In genomic region chrX:14504960-14505538, GRCh38 we compare ENCODE assay signal across 20 cellular contexts. TPM values are rescaled to one million over a fixed set of nuclear protein-coding genes. Genes with fewer than 3 reads are reported as not detected.
DNase-seq lines count a peak whose midpoint lies in the region; ATAC-seq and TF ChIP-seq lines count a peak whose summit lies in the region.
"Had no signal": no experiment of that assay in that cellular context is flagged by ENCODE, and none has a peak within 500 bp of the region (broad histone marks: within the 10 kb centered on the region; RNA-seq: fewer than 3 reads in every experiment).

No MANE protein-coding gene starts in this region.

- no peak for TF ChIP-seq CTCF in hepatocyte (IDR thresholded peaks at IDR 0.05; ENCODE audit: poor library complexity)
- TF ChIP-seq CTCF in sigmoid colon (IDR thresholded peaks at IDR 0.05) = no peak
- no peak for TF ChIP-seq CTCF in endodermal cell (conservative IDR thresholded peaks at IDR 0.05)

- H3K27me3 Mint-ChIP-seq in activated CD4-positive, alpha-beta T cell treated with anti-CD3 and anti-CD28 coated beads for 36 hours = peaks cover 3% of the 10 kb centered on the region
- peaks cover 1% of the 10 kb centered on the region for H3K27me3 Mint-ChIP-seq in activated CD4-positive, alpha-beta T cell treated with anti-CD3 and anti-CD28 coated beads, Interleukin-2, amount 10 ng/mL, durations not matched to agents 24 days and 14 days
- H3K27me3 Mint-ChIP-seq in endodermal cell (ENCODE audit: insufficient read depth) = no peaks in the 10 kb centered on the region

- no peaks in the 10 kb centered on the region for H3K79me2 ChIP-seq in hepatocyte

- H3K4me3 ChIP-seq in hepatocyte = no peak overlapping the region
- no peak overlapping the region for H3K4me3 ChIP-seq in sigmoid colon
- no peak overlapping the region for H3K4me3 ChIP-seq in endodermal cell (ENCODE audit: low read length)

- no peak for TF ChIP-seq EP300 in sigmoid colon (IDR thresholded peaks at IDR 0.05)

- 81% methylated on average over 1 of the region's 1 CpG for WGBS in hepatocyte (ENCODE audit: low lambda C conversion rate, missing lambda C conversion rate)
- WGBS in sigmoid colon, 2 donors = 64 to 81% methylated on average over 1 of the region's 1 CpG
- 90 to 100% methylated on average over 1 of the region's 1 CpG for WGBS in endodermal cell (ENCODE audit: insufficient coverage in 1 of 2, insufficient read length in 1 of 2), 2 experiments

- CTCF ChIA-PET in activated CD4-positive, alpha-beta T cell treated with anti-CD3 and anti-CD28 coated beads for 36 hours (lab: Charles Lee) = no interaction called here

- H3K27ac ChIP-seq in hepatocyte (peak overlapping the region; percentile 29), sigmoid colon (peak overlapping the region in 3 of 4 donors; percentile 26 to 47 (median 32)), endodermal cell (ENCODE audit: low read depth, low read length) (no peak overlapping the region)
- H3K27ac ChIP-seq: 22Rv1 had no signal

- H3K36me3 ChIP-seq in hepatocyte (replicated peaks; ENCODE audit: insufficient read depth, low read depth) (no peaks in the 10 kb centered on the region), sigmoid colon (no peaks in the 10 kb centered on the region), endodermal cell (ENCODE audit: control insufficient read depth, insufficient read depth, low read length) (no peaks in the 10 kb centered on the region)

- H3K36me3 Mint-ChIP-seq in activated CD4-positive, alpha-beta T cell treated with anti-CD3 and anti-CD28 coated beads for 36 hours (ENCODE audit: low read depth) = no peaks in the 10 kb centered on the region
- no peaks in the 10 kb centered on the region for H3K36me3 Mint-ChIP-seq in activated CD4-positive, alpha-beta T cell treated with anti-CD3 and anti-CD28 coated beads, Interleukin-2, amount 10 ng/mL, durations not matched to agents 24 days and 14 days (ENCODE audit: low read depth)
- H3K36me3 Mint-ChIP-seq in endodermal cell (ENCODE audit: low read depth) = no peaks in the 10 kb centered on the region
- H3K36me3 Mint-ChIP-seq: CD14-positive monocyte had no signal

- intact Hi-C loops in activated CD4-positive, alpha-beta T cell treated with anti-CD3 and anti-CD28 coated beads for 36 hours (cut with DNase I, micrococcal nuclease) = no loop called here
- intact Hi-C loops in activated CD4-positive, alpha-beta T cell treated with anti-CD3 and anti-CD28 coated beads, Interleukin-2, amount 10 ng/mL, durations not matched to agents 24 days and 14 days (cut with micrococcal nuclease) = no loop called here
- intact Hi-C loops in sigmoid colon (cut with DNase I) = loop anchor here (10.0 kb wide), 1 partner anchor 380 kb away; no protein-coding TSS in a partner anchor

- no peaks in the 10 kb centered on the region for H3K4me1 ChIP-seq in hepatocyte (ENCODE audit: insufficient read depth)
- peaks cover 0 to 32% (median 7%) of the 10 kb centered on the region in 4 donors for H3K4me1 ChIP-seq in sigmoid colon
- H3K4me1 ChIP-seq in endodermal cell (ENCODE audit: control insufficient read depth, insufficient read depth, low read length) = no peaks in the 10 kb centered on the region

- no peak for TF ChIP-seq POLR2A in sigmoid colon (IDR thresholded peaks at IDR 0.05)

- no peaks in the 10 kb centered on the region for H4K20me1 ChIP-seq in hepatocyte (ENCODE audit: insufficient read depth, poor library complexity, severe bottlenecking)

- H3K9ac ChIP-seq in endodermal cell (ENCODE audit: extremely low read depth, low read length, poor library complexity, severe bottlenecking) = no peak overlapping the region

- POLR2A ChIA-PET in activated CD4-positive, alpha-beta T cell treated with anti-CD3 and anti-CD28 coated beads for 36 hours (lab: Charles Lee) = no interaction called here

- H2AFZ ChIP-seq in hepatocyte = no peak overlapping the region

- no peaks in the 10 kb centered on the region for H3K9me3 Mint-ChIP-seq in activated CD4-positive, alpha-beta T cell treated with anti-CD3 and anti-CD28 coated beads for 36 hours (ENCODE audit: low read depth)
- H3K9me3 Mint-ChIP-seq in activated CD4-positive, alpha-beta T cell treated with anti-CD3 and anti-CD28 coated beads, Interleukin-2, amount 10 ng/mL, durations not matched to agents 24 days and 14 days = no peaks in the 10 kb centered on the region
- peaks cover 45% of the 10 kb centered on the region for H3K9me3 Mint-ChIP-seq in endodermal cell

- DNase-seq in activated CD4-positive, alpha-beta T cell treated with anti-CD3 and anti-CD28 coated beads for 36 hours = no peak
- DNase-seq in activated CD4-positive, alpha-beta T cell treated with anti-CD3 and anti-CD28 coated beads, Interleukin-2, amount 10 ng/mL, durations not matched to agents 24 days and 14 days = no peak
- peak; percentile 46 for DNase-seq in astrocyte of the hippocampus (ENCODE audit: low read depth, low spot score)
- no peak for DNase-seq in hepatocyte (ENCODE audit: low spot score)
- DNase-seq in sigmoid colon = no peak
- DNase-seq in effector CD8-positive, alpha-beta T cell (lab: John Stamatoyannopoulos, UW) = no peak
- no peak for DNase-seq in endodermal cell
- DNase-seq: DMS79 treated with DMSO at 0.1 percent for 48 hours, Kasumi-1, NCI-H1105, NCI-H2081 treated with DMSO at 0.1 percent for 48 hours, NCI-H510A, NCI-H774 had no signal

- no peaks in the 10 kb centered on the region for H3K9me3 ChIP-seq in hepatocyte (ENCODE audit: low read depth)
- H3K9me3 ChIP-seq in sigmoid colon = no peaks in the 10 kb centered on the region
- no peaks in the 10 kb centered on the region for H3K9me3 ChIP-seq in endodermal cell (ENCODE audit: control insufficient read depth, low read length)

- H3K4me1 Mint-ChIP-seq in activated CD4-positive, alpha-beta T cell treated with anti-CD3 and anti-CD28 coated beads for 36 hours = no peaks in the 10 kb centered on the region
- H3K4me1 Mint-ChIP-seq in activated CD4-positive, alpha-beta T cell treated with anti-CD3 and anti-CD28 coated beads, Interleukin-2, amount 10 ng/mL, durations not matched to agents 24 days and 14 days = no peaks in the 10 kb centered on the region
- no peaks in the 10 kb centered on the region for H3K4me1 Mint-ChIP-seq in endodermal cell
- H3K4me1 Mint-ChIP-seq: CD14-positive monocyte had no signal

- no peak overlapping the region for H3K4me3 Mint-ChIP-seq in activated CD4-positive, alpha-beta T cell treated with anti-CD3 and anti-CD28 coated beads for 36 hours
- H3K4me3 Mint-ChIP-seq in activated CD4-positive, alpha-beta T cell treated with anti-CD3 and anti-CD28 coated beads, Interleukin-2, amount 10 ng/mL, durations not matched to agents 24 days and 14 days = no peak overlapping the region
- H3K4me3 Mint-ChIP-seq in endodermal cell = no peak overlapping the region
- H3K4me3 Mint-ChIP-seq: CD14-positive monocyte had no signal

- no peak overlapping the region for H3K4me2 ChIP-seq in hepatocyte

- H3K27me3 ChIP-seq in hepatocyte = no peaks in the 10 kb centered on the region
- H3K27me3 ChIP-seq in sigmoid colon = no peaks in the 10 kb centered on the region
- no peaks in the 10 kb centered on the region for H3K27me3 ChIP-seq in endodermal cell (ENCODE audit: control insufficient read depth, insufficient read depth, low read length, poor library complexity, severe bottlenecking)

- peak; percentile 30 for ATAC-seq in activated CD4-positive, alpha-beta T cell treated with anti-CD3 and anti-CD28 coated beads for 36 hours
- no peak for ATAC-seq in HG02642 (IDR thresholded peaks at IDR 0.05; ENCODE audit: poor library complexity, unreplicated experiment)

- no peak overlapping the region for H3K27ac Mint-ChIP-seq in activated CD4-positive, alpha-beta T cell treated with anti-CD3 and anti-CD28 coated beads for 36 hours
- H3K27ac Mint-ChIP-seq in activated CD4-positive, alpha-beta T cell treated with anti-CD3 and anti-CD28 coated beads, Interleukin-2, amount 10 ng/mL, durations not matched to agents 24 days and 14 days = no peak overlapping the region
- H3K27ac Mint-ChIP-seq in endodermal cell = no peak overlapping the region
- H3K27ac Mint-ChIP-seq: CD14-positive monocyte had no signal

- no peaks in the 10 kb centered on the region for H3K9me2 ChIP-seq in hepatocyte (replicated peaks; ENCODE audit: insufficient read depth)

RNA-seq across cellular contexts. Expression of gene GLRA2, which starts 24.3 kb away (rescaled TPM):
- total RNA-seq in activated CD4-positive, alpha-beta T cell treated with anti-CD3 and anti-CD28 coated beads for 36 hours = not detected
- not detected in 2 replicates for total RNA-seq in activated CD4-positive, alpha-beta T cell treated with anti-CD3 and anti-CD28 coated beads, Interleukin-2, amount 10 ng/mL, durations not matched to agents 24 days and 14 days
- total RNA-seq in hepatocyte (0.08 TPM in 1 of 2 replicates, not detected in the other), sigmoid colon (1 to 10 TPM in 2 of 4 donors, not detected in 2; 1.1 to 1.9 TPM), endodermal cell (not detected)
- polyA plus RNA-seq in hepatocyte (not detected in 2 replicates), sigmoid colon (under 1 TPM in 2 of 3 donors, not detected in 1; under 0.01 to 0.42 TPM)
- polyA plus RNA-seq in endodermal cell (2013, experiment 1 of 2) = 0.46 TPM
- 0.29 TPM for polyA plus RNA-seq in endodermal cell (2013, experiment 2 of 2)
- total RNA-seq: H1, OCI-LY7, RPMI7951 had no signal
- polyA plus RNA-seq: AG04450, CD14-positive monocyte, H1 had no signal
